Comparison of ENCODE assay signal across 21 cellular contexts in the genomic region with DNA sequence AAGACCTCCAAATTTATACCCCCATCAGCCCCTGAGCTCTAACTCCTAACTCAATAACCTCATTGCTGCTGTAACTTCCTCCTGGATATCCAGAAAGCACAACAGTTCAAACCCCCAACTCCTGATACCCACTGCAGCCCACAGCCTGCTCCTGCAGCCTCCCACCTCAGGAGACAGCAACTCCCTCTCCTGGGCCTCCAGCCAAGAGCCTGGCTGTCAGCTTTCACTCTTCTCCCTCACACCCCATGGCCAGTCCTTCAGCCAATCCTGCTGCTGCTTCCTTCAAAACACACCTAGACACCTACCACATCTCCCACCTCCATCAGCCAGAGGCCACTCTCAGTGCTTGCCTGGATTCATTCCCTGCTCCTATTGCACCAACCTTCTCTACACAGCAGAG. TPM values are rescaled to one million over a fixed set of nuclear protein-coding genes. Genes with fewer than 3 reads are reported as not detected.
DNase-seq lines count a peak whose midpoint lies in the region; ATAC-seq and TF ChIP-seq lines count a peak whose summit lies in the region.
"Had no signal": no experiment of that assay in that cellular context is flagged by ENCODE, and none has a peak within 500 bp of the region (broad histone marks: within the 10 kb centered on the region; RNA-seq: fewer than 3 reads in every experiment).

No MANE protein-coding gene starts in this region.

- H3K9me2 ChIP-seq in PC-3 (replicated peaks; ENCODE audit: low read length): no peaks in the 10 kb centered on the region

- H3K4me3 ChIP-seq in PC-3 (ENCODE audit: low read length): no peak overlapping the region
- H3K4me3 ChIP-seq: esophagus squamous epithelium, ovary, right lobe of liver, vagina had no signal

- CTCF ChIA-PET in PC-3 (lab: Charles Lee): no interaction called here

- no peaks in the 10 kb centered on the region for H3K27me3 Mint-ChIP-seq in activated naive CD8-positive, alpha-beta T cell treated with anti-CD3 and anti-CD28 coated beads for 36 hours
- H3K27me3 Mint-ChIP-seq in activated naive CD8-positive, alpha-beta T cell treated with anti-CD3 and anti-CD28 coated beads, Interleukin-2, amount 50 U/mL, for 24 hours: peaks cover 1% of the 10 kb centered on the region
- peaks cover 4% of the 10 kb centered on the region for H3K27me3 Mint-ChIP-seq in brain
- H3K27me3 Mint-ChIP-seq: activated T-helper 17 cell treated with anti-CD3 and anti-CD28 coated beads, Interleukin-2, amount 50 U/mL, for 72 hours; CD8-positive, alpha-beta memory T cell had no signal

- H3K27me3 ChIP-seq in PC-3 (ENCODE audit: low read length): no peaks in the 10 kb centered on the region
- H3K27me3 ChIP-seq: ovary, right lobe of liver, vagina had no signal

- no peak overlapping the region for H3K27ac ChIP-seq in PC-3 (ENCODE audit: low read length)
- H3K27ac ChIP-seq: esophagus squamous epithelium, ovary, right lobe of liver, vagina had no signal

- H3K9me3 ChIP-seq in PC-3 (ENCODE audit: low read length): no peaks in the 10 kb centered on the region
- H3K9me3 ChIP-seq: esophagus squamous epithelium, ovary, right lobe of liver, vagina had no signal

- H4K20me1 ChIP-seq in PC-3 (ENCODE audit: low read length): peaks cover 10% of the 10 kb centered on the region; the same call in 1 of the 2 replicates

- no peaks in the 10 kb centered on the region for H3K9me3 Mint-ChIP-seq in activated naive CD8-positive, alpha-beta T cell treated with anti-CD3 and anti-CD28 coated beads for 36 hours
- no peaks in the 10 kb centered on the region for H3K9me3 Mint-ChIP-seq in activated naive CD8-positive, alpha-beta T cell treated with anti-CD3 and anti-CD28 coated beads, Interleukin-2, amount 50 U/mL, for 24 hours
- no peaks in the 10 kb centered on the region for H3K9me3 Mint-ChIP-seq in brain
- H3K9me3 Mint-ChIP-seq in stimulated activated effector memory CD8-positive, alpha-beta T cell treated with anti-CD3 and anti-CD28 coated beads, Interleukin-12 subunit alpha, Interleukin-12 subunit beta, amount 100 ng/mL, for 72 hours: no peaks in the 10 kb centered on the region
- H3K9me3 Mint-ChIP-seq: activated T-helper 17 cell treated with anti-CD3 and anti-CD28 coated beads, Interleukin-2, amount 50 U/mL, for 72 hours; CD8-positive, alpha-beta memory T cell had no signal

- ATAC-seq in activated naive CD8-positive, alpha-beta T cell treated with anti-CD3 and anti-CD28 coated beads, Interleukin-2, amount 50 U/mL, for 24 hours: no peak
- no peak for ATAC-seq in stimulated activated effector memory CD8-positive, alpha-beta T cell treated with anti-CD3 and anti-CD28 coated beads, Interleukin-12 subunit alpha, Interleukin-12 subunit beta, amount 100 ng/mL, for 72 hours
- ATAC-seq in PC-3 (no peak), sciatic nerve (no peak)
- ATAC-seq: activated T-helper 17 cell treated with anti-CD3 and anti-CD28 coated beads, Interleukin-2, amount 50 U/mL, for 72 hours; right lobe of liver had no signal

- H3K27ac Mint-ChIP-seq in activated naive CD8-positive, alpha-beta T cell treated with anti-CD3 and anti-CD28 coated beads for 36 hours: peak overlapping the region; percentile 34
- no peak overlapping the region for H3K27ac Mint-ChIP-seq in activated naive CD8-positive, alpha-beta T cell treated with anti-CD3 and anti-CD28 coated beads, Interleukin-2, amount 50 U/mL, for 24 hours
- peak overlapping the region; percentile 23 to 84 (median 38) for H3K27ac Mint-ChIP-seq in brain
- H3K27ac Mint-ChIP-seq in stimulated activated effector memory CD8-positive, alpha-beta T cell treated with anti-CD3 and anti-CD28 coated beads, Interleukin-12 subunit alpha, Interleukin-12 subunit beta, amount 100 ng/mL, for 72 hours: peak overlapping the region; percentile 5
- H3K27ac Mint-ChIP-seq: activated T-helper 17 cell treated with anti-CD3 and anti-CD28 coated beads, Interleukin-2, amount 50 U/mL, for 72 hours had no signal

- H3K4me1 ChIP-seq in PC-3 (ENCODE audit: insufficient read depth, low read length): peaks cover 8% of the 10 kb centered on the region; the same call in 1 of the 2 replicates

- peaks cover 8% of the 10 kb centered on the region for H3K36me3 ChIP-seq in PC-3 (ENCODE audit: low read depth, low read length)
- H3K36me3 ChIP-seq: ovary, right lobe of liver, vagina had no signal

- no peak for TF ChIP-seq CTCF in brain (conservative IDR thresholded peaks at IDR 0.05)
- no peak for TF ChIP-seq CTCF in PC-3 (conservative IDR thresholded peaks at IDR 0.05; ENCODE audit: low read depth, low read length)

- H3K79me2 ChIP-seq in PC-3 (ENCODE audit: low read length): peaks cover 25% of the 10 kb centered on the region

- no peak overlapping the region for H2AFZ ChIP-seq in PC-3 (ENCODE audit: low read length)

- H3K36me3 Mint-ChIP-seq in activated naive CD8-positive, alpha-beta T cell treated with anti-CD3 and anti-CD28 coated beads for 36 hours: peaks cover 26% of the 10 kb centered on the region
- H3K36me3 Mint-ChIP-seq in activated naive CD8-positive, alpha-beta T cell treated with anti-CD3 and anti-CD28 coated beads, Interleukin-2, amount 50 U/mL, for 24 hours (ENCODE audit: low read depth): peaks cover 51% of the 10 kb centered on the region
- peaks cover 22% of the 10 kb centered on the region for H3K36me3 Mint-ChIP-seq in brain
- H3K36me3 Mint-ChIP-seq in stimulated activated effector memory CD8-positive, alpha-beta T cell treated with anti-CD3 and anti-CD28 coated beads, Interleukin-12 subunit alpha, Interleukin-12 subunit beta, amount 100 ng/mL, for 72 hours: peaks cover 81% of the 10 kb centered on the region
- H3K36me3 Mint-ChIP-seq: CD8-positive, alpha-beta memory T cell had no signal

- no peaks in the 10 kb centered on the region for H3F3A ChIP-seq in PC-3 (ENCODE audit: low read length, unreplicated experiment)

- no peak overlapping the region for H3K4me2 ChIP-seq in PC-3 (ENCODE audit: low read length)

- no peak for DNase-seq in activated naive CD8-positive, alpha-beta T cell treated with anti-CD3 and anti-CD28 coated beads for 36 hours
- no peak for DNase-seq in activated naive CD8-positive, alpha-beta T cell treated with anti-CD3 and anti-CD28 coated beads, Interleukin-2, amount 50 U/mL, for 24 hours
- peak; percentile 9 for DNase-seq in NCI-H1105 (lab: John Stamatoyannopoulos, UW)
- no peak for DNase-seq in stimulated activated effector memory CD8-positive, alpha-beta T cell treated with anti-CD3 and anti-CD28 coated beads, Interleukin-12 subunit alpha, Interleukin-12 subunit beta, amount 100 ng/mL, for 72 hours (ENCODE audit: low spot score in 2 of 2)
- no peak for DNase-seq in NCI-H146 (lab: John Stamatoyannopoulos, UW)
- no peak for DNase-seq in PC-3
- DNase-seq in sciatic nerve (ENCODE audit: low spot score): no peak
- DNase-seq: amygdala; CD8-positive, alpha-beta memory T cell; central memory CD4-positive, alpha-beta T cell; esophagus squamous epithelium; Karpas-422; NCI-H1417 treated with DMSO at 0.1 percent for 48 hours; NCI-H524 treated with DMSO at 0.1 percent for 48 hours; ovary; stimulated activated CD4-positive, alpha-beta T cell treated with anti-CD3 and anti-CD28 coated beads, Interleukin-1b, Interleukin-23, amount 100 ng/mL, for 48 hours; T-helper 2 cell had no signal

- no TSS peak for BruUV-seq in PC-3 (replicated peaks; lab: Mats Ljungman, UMichigan)

- H3K4me3 Mint-ChIP-seq in activated naive CD8-positive, alpha-beta T cell treated with anti-CD3 and anti-CD28 coated beads for 36 hours: no peak overlapping the region
- H3K4me3 Mint-ChIP-seq in activated naive CD8-positive, alpha-beta T cell treated with anti-CD3 and anti-CD28 coated beads, Interleukin-2, amount 50 U/mL, for 24 hours: no peak overlapping the region
- no peak overlapping the region for H3K4me3 Mint-ChIP-seq in brain
- H3K4me3 Mint-ChIP-seq in stimulated activated effector memory CD8-positive, alpha-beta T cell treated with anti-CD3 and anti-CD28 coated beads, Interleukin-12 subunit alpha, Interleukin-12 subunit beta, amount 100 ng/mL, for 72 hours: no peak overlapping the region
- H3K4me3 Mint-ChIP-seq: activated T-helper 17 cell treated with anti-CD3 and anti-CD28 coated beads, Interleukin-2, amount 50 U/mL, for 72 hours had no signal

- no peak overlapping the region for H3K9ac ChIP-seq in PC-3 (ENCODE audit: low read length)

- POLR2A ChIA-PET in PC-3 (lab: Charles Lee; ENCODE audit: unreplicated experiment): no interaction called here

- peaks cover 9% of the 10 kb centered on the region for H3K4me1 Mint-ChIP-seq in activated naive CD8-positive, alpha-beta T cell treated with anti-CD3 and anti-CD28 coated beads for 36 hours
- H3K4me1 Mint-ChIP-seq in activated naive CD8-positive, alpha-beta T cell treated with anti-CD3 and anti-CD28 coated beads, Interleukin-2, amount 50 U/mL, for 24 hours: peaks cover 20% of the 10 kb centered on the region
- peaks cover 25% of the 10 kb centered on the region for H3K4me1 Mint-ChIP-seq in brain
- H3K4me1 Mint-ChIP-seq in stimulated activated effector memory CD8-positive, alpha-beta T cell treated with anti-CD3 and anti-CD28 coated beads, Interleukin-12 subunit alpha, Interleukin-12 subunit beta, amount 100 ng/mL, for 72 hours: peaks cover 33% of the 10 kb centered on the region

- intact Hi-C loops in PC-3 (cut with micrococcal nuclease) (no loop called here), sciatic nerve (cut with DNase I) (no loop called here)

RNA-seq across cellular contexts. Expression of a gene that starts 5.4 kb away (rescaled TPM):
- 10 to 100 TPM; 71.5 to 74.1 TPM for total RNA-seq in activated naive CD8-positive, alpha-beta T cell treated with anti-CD3 and anti-CD28 coated beads for 36 hours
- 38.2 TPM for polyA plus RNA-seq in brain (ENCODE audit: insufficient read depth, low read depth, low replicate concordance)
- total RNA-seq in PC-3 (2014; rRNA removed) (24.8 and 28.7 TPM in 2 replicates), sciatic nerve (1.3 TPM)

Comparison
In these comparisons a context has a peak if more than half of its experiments do, and no peak if none do; other contexts are left out.
1. RNA of a gene that starts 5.4 kb away (total RNA-seq): 71.5 to 74.1 TPM in activated naive CD8-positive, alpha-beta T cell treated with anti-CD3 and anti-CD28 coated beads for 36 hours and 24.8 to 28.7 TPM in PC-3; 1.3 TPM in sciatic nerve (single experiment); every median in the first group is over 10 times any median in the second.